Comparison of ENCODE assay signal across 26 cellular contexts in genomic region chr12:681857-682256, GRCh38. TPM values are rescaled to one million over a fixed set of nuclear protein-coding genes. Genes with fewer than 3 reads are reported as not detected.
DNase-seq lines count a peak whose midpoint lies in the region; ATAC-seq, FAIRE-seq and TF ChIP-seq lines count a peak whose summit lies in the region.
"Had no signal": no experiment of that assay in that cellular context is flagged by ENCODE, and none has a peak within 500 bp of the region (broad histone marks: within the 10 kb centered on the region; RNA-seq: fewer than 3 reads in every experiment).

No MANE protein-coding gene starts in this region.

- H3K4me1 ChIP-seq in GM12878 (ENCODE audit: control insufficient read depth, insufficient read depth, low read length) (peaks cover 54% of the 10 kb centered on the region), spleen (peaks cover 0 to 66% (median 36%) of the 10 kb centered on the region in 6 donors)
- H3K4me1 ChIP-seq: breast epithelium, HAP-1, parathyroid adenoma had no signal

- H3K36me3 ChIP-seq in GM12878 (ENCODE audit: control insufficient read depth in 2 of 2, insufficient read depth in 2 of 2, low read length in 1 of 2) (no peaks in the 10 kb centered on the region), spleen (no peaks in the 10 kb centered on the region)
- H3K36me3 ChIP-seq: breast epithelium, HAP-1, MG63, neural progenitor cell had no signal

- H3K9me3 ChIP-seq in GM12878 (replicated peaks; ENCODE audit: control insufficient read depth, insufficient read depth, low read length), result no peaks in the 10 kb centered on the region
- H3K9me3 ChIP-seq in spleen, result no peaks in the 10 kb centered on the region
- H3K9me3 ChIP-seq: breast epithelium, HAP-1, MG63 had no signal

- no peak for DNase-seq in activated CD8-positive, alpha-beta T cell treated with anti-CD3 and anti-CD28 coated beads, Interleukin-2, amount 10 ng/mL, durations not matched to agents 7 days and 5 days
- no peak for DNase-seq in activated CD8-positive, alpha-beta T cell treated with anti-CD3 and anti-CD28 coated beads for 36 hours
- DNase-seq in GM12892 (ENCODE audit: insufficient read length) (no peak), GM12878 (ENCODE audit: low read depth, low spot score) (no peak), spleen (no peak), SK-N-DZ (ENCODE audit: low spot score) (no peak), dedifferentiated amniotic fluid mesenchymal stem cell (ENCODE audit: extremely low spot score) (no peak)
- DNase-seq: activated CD8-positive, alpha-beta memory T cell treated with anti-CD3 and anti-CD28 coated beads for 24 hours; activated naive CD4-positive, alpha-beta T cell treated with Interleukin-2 at 50 U/mL for 16 hours; activated T-cell treated with anti-CD3 and anti-CD28 coated beads, Interleukin-2, amount 50 U/mL, for 4 hours; effector CD4-positive, alpha-beta T cell; erythroblast; MG63; NCI-H2029 treated with DMSO at 0.1 percent for 48 hours; NCI-H226; NCI-H748 treated with DMSO at 0.1 percent for 48 hours; right cardiac atrium; stimulated activated CD4-positive, alpha-beta T cell treated with anti-CD3 and anti-CD28 coated beads, Interleukin-2, amount 100 ng/mL, for 48 hours had no signal

- CTCF ChIA-PET in activated CD8-positive, alpha-beta T cell treated with anti-CD3 and anti-CD28 coated beads, Interleukin-2, amount 10 ng/mL, durations not matched to agents 7 days and 5 days (lab: Charles Lee), result interaction anchor here (1.2 kb wide), 1 partner anchor 69 kb away, joined by 3 read pairs; no protein-coding TSS in a partner anchor
- CTCF ChIA-PET in activated CD8-positive, alpha-beta T cell treated with anti-CD3 and anti-CD28 coated beads for 36 hours (lab: Charles Lee), result no interaction called here
- CTCF ChIA-PET in GM12878 (lab: Yijun Ruan, JAX), result interaction anchor here (0.6 to 6.1 kb wide), 4 partner anchors 45 to 259 kb away, joined by 3 to 38 read pairs (median 3); partner anchors contain the start of gene WNK1

- no peaks in the 10 kb centered on the region for H4K20me1 ChIP-seq in GM12878 (ENCODE audit: control insufficient read depth, insufficient read depth)

- peaks cover 2% of the 10 kb centered on the region for H3K36me3 Mint-ChIP-seq in activated CD8-positive, alpha-beta T cell treated with anti-CD3 and anti-CD28 coated beads, Interleukin-2, amount 10 ng/mL, durations not matched to agents 7 days and 5 days (ENCODE audit: low read depth)
- no peaks in the 10 kb centered on the region for H3K36me3 Mint-ChIP-seq in activated CD8-positive, alpha-beta T cell treated with anti-CD3 and anti-CD28 coated beads for 36 hours (ENCODE audit: low read depth)
- H3K36me3 Mint-ChIP-seq: neural progenitor cell had no signal

- peak overlapping the region; percentile 64 for H2AFZ ChIP-seq in GM12878 (ENCODE audit: control insufficient read depth, low read depth, low read length)
- H2AFZ ChIP-seq: neural progenitor cell, parathyroid adenoma had no signal

- no peak for ATAC-seq in activated CD8-positive, alpha-beta T cell treated with anti-CD3 and anti-CD28 coated beads, Interleukin-2, amount 10 ng/mL, durations not matched to agents 7 days and 5 days
- ATAC-seq in activated CD8-positive, alpha-beta T cell treated with anti-CD3 and anti-CD28 coated beads for 36 hours, result no peak
- ATAC-seq in GM12878 (peak; percentile 4), GM19397 (IDR thresholded peaks at IDR 0.05; ENCODE audit: unreplicated experiment) (no peak)

- WGBS in GM12878 (ENCODE audit: insufficient coverage, insufficient replicate concordance, low lambda C conversion rate, missing lambda C conversion rate), result 0% methylated on average over 3 of the region's 3 CpGs
- 69 to 91% (median 84%) methylated on average over 3 of the region's 3 CpGs for WGBS in spleen, 5 donors

- TF ChIP-seq EP300 in GM12878 (IDR thresholded peaks at IDR 0.05; ENCODE audit: borderline replicate concordance in 1 of 2, control insufficient read depth in 1 of 2, low read depth in 2 of 2, low read length in 2 of 2), result no peak

- peaks cover 55% of the 10 kb centered on the region for H3K4me1 Mint-ChIP-seq in activated CD8-positive, alpha-beta T cell treated with anti-CD3 and anti-CD28 coated beads, Interleukin-2, amount 10 ng/mL, durations not matched to agents 7 days and 5 days (ENCODE audit: low read depth)
- H3K4me1 Mint-ChIP-seq in activated CD8-positive, alpha-beta T cell treated with anti-CD3 and anti-CD28 coated beads for 36 hours (ENCODE audit: low read depth), result peaks cover 56% of the 10 kb centered on the region

- no peak overlapping the region for H3K4me3 Mint-ChIP-seq in activated CD8-positive, alpha-beta T cell treated with anti-CD3 and anti-CD28 coated beads, Interleukin-2, amount 10 ng/mL, durations not matched to agents 7 days and 5 days
- no peak overlapping the region for H3K4me3 Mint-ChIP-seq in activated CD8-positive, alpha-beta T cell treated with anti-CD3 and anti-CD28 coated beads for 36 hours
- H3K4me3 Mint-ChIP-seq: activated T-cell treated with anti-CD3 and anti-CD28 coated beads, Interleukin-2, amount 50 U/mL, for 4 hours; neural progenitor cell had no signal

- FAIRE-seq in GM12892 (lab: Jason Lieb, UNC), result peak; percentile 42
- no peak for FAIRE-seq in GM12878 (lab: Jason Lieb, UNC)

- no peak overlapping the region; the same call in 1 of the 2 replicates for H3K9ac ChIP-seq in GM12878 (ENCODE audit: control insufficient read depth, insufficient read depth, low read length)
- H3K9ac ChIP-seq: neural progenitor cell, parathyroid adenoma had no signal

- RAD21 ChIA-PET in GM12878 (lab: Charles Lee; ENCODE audit: unreplicated experiment), result interaction anchor here (0.8 to 5.2 kb wide), 12 partner anchors 8 to 73 kb away, joined by 3 to 75 read pairs (median 4); partner anchors contain the start of gene WNK1

- TF ChIP-seq POLR2A in GM12892 (IDR thresholded peaks at IDR 0.05; ENCODE audit: low read depth, low read length) (no peak), GM12878 (IDR thresholded peaks at IDR 0.05; ENCODE audit: low read depth, low read length) (no peak), spleen (IDR thresholded peaks at IDR 0.05) (no peak)

- H3K9me3 Mint-ChIP-seq in activated CD8-positive, alpha-beta T cell treated with anti-CD3 and anti-CD28 coated beads, Interleukin-2, amount 10 ng/mL, durations not matched to agents 7 days and 5 days (ENCODE audit: insufficient read depth), result no peaks in the 10 kb centered on the region
- no peaks in the 10 kb centered on the region for H3K9me3 Mint-ChIP-seq in activated CD8-positive, alpha-beta T cell treated with anti-CD3 and anti-CD28 coated beads for 36 hours
- H3K9me3 Mint-ChIP-seq: activated T-cell treated with anti-CD3 and anti-CD28 coated beads, Interleukin-2, amount 50 U/mL, for 4 hours had no signal

- in situ Hi-C loops in GM12878 (cut with MboI), result no loop called here

- peak overlapping the region; percentile 29; the same call in 1 of the 2 replicates for H3K4me3 ChIP-seq in GM12878
- H3K4me3 ChIP-seq in spleen, result no peak overlapping the region
- H3K4me3 ChIP-seq: breast epithelium, HAP-1, MG63, neural progenitor cell, SK-N-MC had no signal

- no peaks in the 10 kb centered on the region; the same call in 1 of the 2 replicates for H3K79me2 ChIP-seq in GM12878 (ENCODE audit: control insufficient read depth, insufficient read depth, low read length)
- H3K79me2 ChIP-seq: parathyroid adenoma had no signal

- TF ChIP-seq CTCF in activated CD8-positive, alpha-beta T cell treated with anti-CD3 and anti-CD28 coated beads for 36 hours (IDR thresholded peaks at IDR 0.05), result no peak
- TF ChIP-seq CTCF in GM12878 (IDR thresholded peaks at IDR 0.05 in 2 of 3, conservative IDR thresholded peaks at IDR 0.05 in 1 of 3; ENCODE audit: control insufficient read depth in 2 of 3, extremely low read depth in 1 of 3, insufficient read depth in 1 of 3, low read depth in 3 of 3, low read length in 3 of 3) (no peak), spleen (IDR thresholded peaks at IDR 0.05 in 8 of 11, conservative IDR thresholded peaks at IDR 0.05 in 3 of 11) (no peak)

- TF ChIP-seq RAD21 in GM12878 (IDR thresholded peaks at IDR 0.05; ENCODE audit: insufficient read depth, low read depth, low read length), result no peak

- POLR2A ChIA-PET in activated CD8-positive, alpha-beta T cell treated with anti-CD3 and anti-CD28 coated beads, Interleukin-2, amount 10 ng/mL, durations not matched to agents 7 days and 5 days (lab: Charles Lee), result interaction anchor here (0.5 to 1.2 kb wide), 2 partner anchors 40 to 71 kb away, joined by 3 to 5 read pairs; no protein-coding TSS in a partner anchor
- POLR2A ChIA-PET in activated CD8-positive, alpha-beta T cell treated with anti-CD3 and anti-CD28 coated beads for 36 hours (lab: Charles Lee), result interaction anchor here (1.0 kb wide), 1 partner anchor 73 kb away, joined by 4 read pairs; no protein-coding TSS in a partner anchor
- POLR2A ChIA-PET in GM12878 (lab: Charles Lee), result interaction anchor here (0.6 to 1.4 kb wide), 8 partner anchors 9 to 70 kb away, joined by 3 to 7 read pairs (median 4); partner anchors contain the start of genes NINJ2 and WNK1

- no TSS peak for BruUV-seq in GM12878 (replicated peaks; lab: Mats Ljungman, UMichigan)

- SMC1A ChIA-PET in GM12878 (lab: Charles Lee; ENCODE audit: uncharacterized antibody, unreplicated experiment), result interaction anchor here (0.6 to 6.9 kb wide), 11 partner anchors 7 to 78 kb away, joined by 3 to 76 read pairs (median 5); partner anchors contain the start of gene WNK1

- peak overlapping the region; percentile 28 for H3K27ac Mint-ChIP-seq in activated CD8-positive, alpha-beta T cell treated with anti-CD3 and anti-CD28 coated beads, Interleukin-2, amount 10 ng/mL, durations not matched to agents 7 days and 5 days
- no peak overlapping the region for H3K27ac Mint-ChIP-seq in activated CD8-positive, alpha-beta T cell treated with anti-CD3 and anti-CD28 coated beads for 36 hours
- H3K27ac Mint-ChIP-seq: neural progenitor cell had no signal

- no peaks in the 10 kb centered on the region for H3K27me3 Mint-ChIP-seq in activated CD8-positive, alpha-beta T cell treated with anti-CD3 and anti-CD28 coated beads, Interleukin-2, amount 10 ng/mL, durations not matched to agents 7 days and 5 days (ENCODE audit: low read depth)
- H3K27me3 Mint-ChIP-seq in activated CD8-positive, alpha-beta T cell treated with anti-CD3 and anti-CD28 coated beads for 36 hours, result no peaks in the 10 kb centered on the region

- H3K27me3 ChIP-seq in GM12878 (replicated peaks in 1 of 2; ENCODE audit: control insufficient read depth in 2 of 2, insufficient read depth in 2 of 2, low read length in 1 of 2) (no peaks in the 10 kb centered on the region), spleen (replicated peaks in 1 of 7) (no peaks in the 10 kb centered on the region)
- H3K27me3 ChIP-seq: breast epithelium, MG63, neural progenitor cell had no signal

- peak overlapping the region; percentile 44 for H3K4me2 ChIP-seq in GM12878 (ENCODE audit: control insufficient read depth, insufficient read depth)
- H3K4me2 ChIP-seq: neural progenitor cell had no signal

- intact Hi-C loops in activated CD8-positive, alpha-beta T cell treated with anti-CD3 and anti-CD28 coated beads for 36 hours (cut with micrococcal nuclease), result no loop called here
- intact Hi-C loops in GM12878 (cut with micrococcal nuclease; ENCODE audit: unreplicated experiment), result no loop called here
- intact Hi-C loops in spleen (cut with DNase I; ENCODE audit: low total_unique reads), result no loop called here

- H3K27ac ChIP-seq in GM12878 (ENCODE audit: control insufficient read depth, insufficient read depth) (peak overlapping the region; percentile 78), spleen (peak overlapping the region in 6 of 8 donors; percentile 30 to 75 (median 60))
- H3K27ac ChIP-seq: 22Rv1, breast epithelium, neural progenitor cell, parathyroid adenoma, RWPE1, SK-N-MC had no signal

RNA-seq across cellular contexts. Expression of gene NINJ2, which starts 18.6 kb away (rescaled TPM):
- total RNA-seq in activated CD8-positive, alpha-beta T cell treated with anti-CD3 and anti-CD28 coated beads, Interleukin-2, amount 10 ng/mL, durations not matched to agents 7 days and 5 days, result 10 to 100 TPM in 1 of 2 experiments, 1 to 10 TPM in 1; 8.0 to 10.6 TPM
- 1 to 10 TPM; 2.2 to 2.5 TPM for total RNA-seq in activated CD8-positive, alpha-beta T cell treated with anti-CD3 and anti-CD28 coated beads for 36 hours
- 23.4 TPM for polyA plus RNA-seq in GM12892 (2012; ENCODE audit: missing spikeins)
- total RNA-seq in GM12878 (2013; cell fraction: nucleolus; rRNA removed), result 1.5 and 1.8 TPM in 2 replicates
- total RNA-seq in GM12878 (2014; rRNA removed) (15.6 and 19.1 TPM in 2 replicates), GM12878 (2014; rRNA removed; fragmentation: Illumina TruSeq; extraction: Trizol) (12.0 and 14.0 TPM in 2 replicates), GM12878 (2021) (13.5 and 14.8 TPM in 2 replicates), spleen (10 to 100 TPM in 5 of 7 donors, 1 to 10 TPM in 2; 6.6 to 18.8 (median 10.3) TPM)
- polyA plus RNA-seq in GM12878 (2011; ENCODE audit: low read depth), result 11.9 TPM
- polyA plus RNA-seq in GM12878 (2011; rRNA removed) (4.8 and 8.9 TPM in 2 replicates), GM12878 (2014; fragmentation: Illumina TruSeq; extraction: Trizol) (10.2 and 19.7 TPM in 2 replicates), GM12878 (2014; fragmentation: Nextera tagmentation; extraction: Ambion mirVana) (10 to 100 TPM; 36.6 to 51.6 TPM), GM12878 (2014; rRNA removed) (18.5 and 22.9 TPM in 2 replicates), GM12878 (2016; fragmentation: Nextera tagmentation; extraction: Ambion mirVana) (10 to 100 TPM; 22.9 to 24.2 TPM), spleen (10 to 100 TPM in 1 of 3 donors, 1 to 10 TPM in 2; 7.0 to 13.5 (median 8.6) TPM)
- 18.9 and 23.4 TPM in 2 replicates for polyA plus RNA-seq in GM12878 (2011; cell fraction: cytosol; rRNA removed)
- polyA plus RNA-seq in GM12878 (2011; cell fraction: nucleus; rRNA removed), result 6.9 and 10.1 TPM in 2 replicates
- 11.3 and 16.1 TPM in 2 replicates for polyA plus RNA-seq in GM12878 (2012)
- 13.2 and 19.5 TPM in 2 replicates for polyA minus RNA-seq in GM12878 (2011; rRNA and poly(A)+ RNA removed)
- polyA minus RNA-seq in GM12878 (2011; cell fraction: cytosol; rRNA and poly(A)+ RNA removed), result 5.4 TPM in 1 of 2 replicates, not detected in the other
- 1.1 and 1.6 TPM in 2 replicates for polyA minus RNA-seq in GM12878 (2011; cell fraction: nucleus; rRNA and poly(A)+ RNA removed)
- not detected in 2 replicates for polyA plus RNA-seq in SK-N-DZ (2014; cell fraction: cytosol; rRNA removed)
- not detected in 2 replicates for polyA plus RNA-seq in SK-N-DZ (2014; cell fraction: nucleus; rRNA removed)
